Comparison of ENCODE assay signal across 8 cellular contexts in the genomic region with DNA sequence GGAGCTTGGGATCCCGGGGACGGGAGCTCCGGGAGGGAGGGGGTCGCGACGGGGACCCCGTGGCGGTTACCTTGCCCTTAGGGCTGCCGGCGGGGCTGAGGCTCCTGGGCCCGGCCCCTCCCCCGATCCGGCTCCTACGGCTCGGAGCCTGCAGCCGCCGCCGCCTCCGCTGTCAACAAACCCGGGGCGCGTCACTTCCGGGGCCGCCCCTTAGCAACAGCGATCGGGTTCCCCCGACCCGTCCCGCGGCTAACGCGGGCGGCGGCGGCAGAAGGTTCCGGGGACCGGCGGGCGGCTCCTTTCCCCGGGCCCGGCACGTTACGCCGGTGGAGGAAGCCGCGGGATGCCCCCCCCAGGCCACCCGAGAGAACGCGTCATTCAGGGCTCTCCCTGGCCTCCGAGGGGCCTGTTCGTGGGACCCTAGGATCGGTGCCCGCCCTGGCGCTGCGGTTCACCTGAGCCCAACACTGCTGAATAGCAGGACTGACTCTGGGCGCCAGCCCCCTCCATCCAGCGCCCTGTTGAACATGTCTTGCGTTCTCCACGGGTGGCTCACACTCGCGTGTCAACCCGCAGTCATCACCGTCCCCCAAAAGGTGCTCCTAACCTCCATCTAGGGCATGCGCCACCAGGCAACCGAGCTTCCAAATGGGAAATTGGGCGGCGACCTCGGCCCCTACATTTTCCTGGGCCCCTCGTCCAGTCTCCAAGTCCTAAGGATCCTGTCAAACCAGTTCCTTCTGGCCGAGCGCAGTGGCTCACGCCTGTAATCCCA. TPM values are rescaled to one million over a fixed set of nuclear protein-coding genes. Genes with fewer than 3 reads are reported as not detected.
DNase-seq lines count a peak whose midpoint lies in the region; TF ChIP-seq lines count a peak whose summit lies in the region.

Gene ZER1 (minus strand): TSS at position 183 of the 775 bp plus-strand sequence. CDS start 16,362 bp downstream, outside the sequence.

- peaks cover 23% of the 10 kb centered on the region for H3K4me1 Mint-ChIP-seq in activated naive CD4-positive, alpha-beta T cell treated with anti-CD3 and anti-CD28 coated beads, Interleukin-2, amount 10 ng/mL, durations not matched to agents 7 days and 5 days

- H3K9ac ChIP-seq in SK-N-MC (ENCODE audit: insufficient read length) = peak within 1 kb of the TSS; percentile 85

- TF ChIP-seq CTCF in suprapubic skin (IDR thresholded peaks at IDR 0.05) = no peak

- CTCF ChIA-PET in HEK293T (lab: Yijun Ruan, JAX) = interaction anchor here (1.1 kb wide), 2 partner anchors 47 to 73 kb away, joined by 3 to 4 read pairs; partner anchors contain the start of gene ENDOG
- CTCF ChIA-PET in activated naive CD4-positive, alpha-beta T cell treated with anti-CD3 and anti-CD28 coated beads, Interleukin-2, amount 10 ng/mL, durations not matched to agents 7 days and 5 days (lab: Charles Lee) = interaction anchor here (1.1 to 1.2 kb wide), 2 partner anchors 10 to 46 kb away, joined by 3 to 5 read pairs; partner anchors contain the start of gene ENDOG

- no peaks in the 10 kb centered on the region for H3K9me3 ChIP-seq in SK-N-MC (ENCODE audit: low read depth, low read length)
- H3K9me3 ChIP-seq in suprapubic skin = no peaks in the 10 kb centered on the region

- H3K27me3 ChIP-seq in suprapubic skin = no peaks in the 10 kb centered on the region

- H3K4me1 ChIP-seq in suprapubic skin = peaks cover 29% of the 10 kb centered on the region

- peaks cover 3% of the 10 kb centered on the region for H3K36me3 Mint-ChIP-seq in activated naive CD4-positive, alpha-beta T cell treated with anti-CD3 and anti-CD28 coated beads, Interleukin-2, amount 10 ng/mL, durations not matched to agents 7 days and 5 days

- H3K4me3 Mint-ChIP-seq in activated naive CD4-positive, alpha-beta T cell treated with anti-CD3 and anti-CD28 coated beads, Interleukin-2, amount 10 ng/mL, durations not matched to agents 7 days and 5 days = peak within 1 kb of the TSS; percentile 89

- H3K9me3 Mint-ChIP-seq in activated naive CD4-positive, alpha-beta T cell treated with anti-CD3 and anti-CD28 coated beads, Interleukin-2, amount 10 ng/mL, durations not matched to agents 7 days and 5 days = peaks cover 6% of the 10 kb centered on the region

- no peak for TF ChIP-seq EP300 in suprapubic skin (IDR thresholded peaks at IDR 0.05)

- DNase-seq in GDM1 (lab: John Stamatoyannopoulos, UW) (peak; percentile 82), HEK293T (ENCODE audit: extremely low spot score) (peak; percentile 95), NAMALWA (ENCODE audit: low spot score) (peak; percentile 90), SK-N-MC (ENCODE audit: low read depth, low spot score) (no peak), globus pallidus (ENCODE audit: low spot score) (peak; percentile 90), occipital lobe (lab: John Stamatoyannopoulos, UW) (peak; percentile 87), suprapubic skin (ENCODE audit: low spot score in 2 of 2) (peak; percentile 95 to 96)
- peak; percentile 95 for DNase-seq in activated naive CD4-positive, alpha-beta T cell treated with anti-CD3 and anti-CD28 coated beads, Interleukin-2, amount 10 ng/mL, durations not matched to agents 7 days and 5 days

- peak in 1 of 2 donors; percentile 73 for TF ChIP-seq POLR2A in suprapubic skin (IDR thresholded peaks at IDR 0.05)

- H3K27ac ChIP-seq in SK-N-MC (peak within 1 kb of the TSS; percentile 67; the same call in 1 of the 2 replicates), suprapubic skin (peak within 1 kb of the TSS; percentile 95)

- 4% methylated on average over 17 of the region's 72 CpGs for WGBS in suprapubic skin

- POLR2A ChIA-PET in HEK293T (lab: Yijun Ruan, JAX) = interaction anchor here (0.7 to 3.0 kb wide), 6 partner anchors 10 to 221 kb away, joined by 3 to 14 read pairs (median 6); partner anchors contain the start of gene ENDOG

- peak within 1 kb of the TSS; percentile 98 for H3K27ac Mint-ChIP-seq in activated naive CD4-positive, alpha-beta T cell treated with anti-CD3 and anti-CD28 coated beads, Interleukin-2, amount 10 ng/mL, durations not matched to agents 7 days and 5 days

- H3K4me3 ChIP-seq in SK-N-MC (peak within 1 kb of the TSS; percentile 86), suprapubic skin (peak within 1 kb of the TSS; percentile 87)

- H3K36me3 ChIP-seq in SK-N-MC (ENCODE audit: insufficient read depth, low read length) (no peaks in the 10 kb centered on the region), suprapubic skin (no peaks in the 10 kb centered on the region)

- peaks cover 10% of the 10 kb centered on the region for H3K27me3 Mint-ChIP-seq in activated naive CD4-positive, alpha-beta T cell treated with anti-CD3 and anti-CD28 coated beads, Interleukin-2, amount 10 ng/mL, durations not matched to agents 7 days and 5 days

TF ChIP-seq in HEK293T, 16 proteins besides CTCF, POLR2A, EP300 and RAD21:
- TF ChIP-seq TARDBP (IDR thresholded peaks at IDR 0.05) = no peak
- TF ChIP-seq LEF1 (IDR thresholded peaks at IDR 0.05; ENCODE audit: borderline replicate concordance) = no peak
- peak; percentile 59; the same call in 1 of the 2 replicates for TF ChIP-seq CTBP1 (IDR thresholded peaks at IDR 0.05; ENCODE audit: borderline replicate concordance)
- no peak for TF ChIP-seq BHLHE40 (IDR thresholded peaks at IDR 0.05; ENCODE audit: borderline replicate concordance)
- TF ChIP-seq ARNT (IDR thresholded peaks at IDR 0.05) = 0 out of 2 replicates have a peak, but pooled peaks have one; percentile 70
- TF ChIP-seq HDGF (IDR thresholded peaks at IDR 0.05; ENCODE audit: borderline replicate concordance) = no peak
- TF ChIP-seq FOXK2 (IDR thresholded peaks at IDR 0.05) = no peak
- TF ChIP-seq SP1 (IDR thresholded peaks at IDR 0.05) = no peak
- TF ChIP-seq L3MBTL2 (conservative IDR thresholded peaks at IDR 0.05) = peak; percentile 58

RNA-seq across cellular contexts. Expression of gene ZER1, which starts in this region (rescaled TPM):
- 26.8 TPM for total RNA-seq in occipital lobe
- 10 to 100 TPM; 53.7 to 75.3 (median 67.7) TPM for total RNA-seq in suprapubic skin
